ENCODE assay signal across 20 cellular contexts in genomic region chr16:65116818-65117430, GRCh38. TPM values are rescaled to one million over a fixed set of nuclear protein-coding genes. Genes with fewer than 3 reads are reported as not detected.
DNase-seq lines count a peak whose midpoint lies in the region; ATAC-seq and TF ChIP-seq lines count a peak whose summit lies in the region.
"Had no signal": no experiment of that assay in that cellular context is flagged by ENCODE, and none has a peak within 500 bp of the region (broad histone marks: within the 10 kb centered on the region; RNA-seq: fewer than 3 reads in every experiment).

No MANE protein-coding gene starts in this region.

- peaks cover 38% of the 10 kb centered on the region for H3K4me1 ChIP-seq in skeletal muscle satellite cell (ENCODE audit: control insufficient read depth, insufficient read depth, low read length)

- H3K27ac Mint-ChIP-seq in HFFc6, result peak overlapping the region; percentile 67
- H3K27ac Mint-ChIP-seq: activated CD4-positive, alpha-beta T cell treated with anti-CD3 and anti-CD28 coated beads, Interleukin-2, amount 10 ng/mL, durations not matched to agents 24 days and 14 days; stimulated activated memory B cell treated with anti-CD40 and anti-IgM and Interleukin-4, amounts not matched to agents 10 μg/mL and 1 μg/mL and 100 μg/mL, for 72 hours had no signal

- H3K4me3 ChIP-seq in skeletal muscle satellite cell (ENCODE audit: low read length), result no peak overlapping the region
- H3K4me3 ChIP-seq: right atrium auricular region had no signal

- H3K27me3 ChIP-seq in skeletal muscle satellite cell (ENCODE audit: control insufficient read depth, insufficient read depth, low read length), result no peaks in the 10 kb centered on the region
- H3K27me3 ChIP-seq: right atrium auricular region had no signal

- no peak for ATAC-seq in GM18498 (IDR thresholded peaks at IDR 0.05; ENCODE audit: unreplicated experiment)
- ATAC-seq: stimulated activated memory B cell treated with anti-CD40 and anti-IgM and Interleukin-4, amounts not matched to agents 10 μg/mL and 1 μg/mL and 100 μg/mL, for 72 hours had no signal

- H3K4me2 ChIP-seq in skeletal muscle satellite cell (ENCODE audit: low read length), result peak overlapping the region; percentile 94

- H3K4me1 Mint-ChIP-seq in HFFc6 (ENCODE audit: low read depth), result peaks cover 74% of the 10 kb centered on the region
- H3K4me1 Mint-ChIP-seq: activated CD4-positive, alpha-beta T cell treated with anti-CD3 and anti-CD28 coated beads, Interleukin-2, amount 10 ng/mL, durations not matched to agents 24 days and 14 days; stimulated activated memory B cell treated with anti-CD40 and anti-IgM and Interleukin-4, amounts not matched to agents 10 μg/mL and 1 μg/mL and 100 μg/mL, for 72 hours had no signal

- no peaks in the 10 kb centered on the region for H3K9me3 Mint-ChIP-seq in HFFc6
- H3K9me3 Mint-ChIP-seq: activated CD4-positive, alpha-beta T cell treated with anti-CD3 and anti-CD28 coated beads, Interleukin-2, amount 10 ng/mL, durations not matched to agents 24 days and 14 days; stimulated activated memory B cell treated with anti-CD40 and anti-IgM and Interleukin-4, amounts not matched to agents 10 μg/mL and 1 μg/mL and 100 μg/mL, for 72 hours had no signal

- no peaks in the 10 kb centered on the region for H3K9me3 ChIP-seq in skeletal muscle satellite cell (replicated peaks; ENCODE audit: low read length)
- H3K9me3 ChIP-seq: neutrophil, right atrium auricular region, thoracic aorta had no signal

- intact Hi-C loops in head of caudate nucleus (cut with DNase I), result loop anchor here (5.0 kb wide), 1 partner anchor 45 kb away; no protein-coding TSS in a partner anchor

- H3K36me3 Mint-ChIP-seq in HFFc6 (ENCODE audit: low read depth), result peaks cover 58% of the 10 kb centered on the region
- H3K36me3 Mint-ChIP-seq: stimulated activated memory B cell treated with anti-CD40 and anti-IgM and Interleukin-4, amounts not matched to agents 10 μg/mL and 1 μg/mL and 100 μg/mL, for 72 hours had no signal

- TF ChIP-seq CTCF in HFFc6 (IDR thresholded peaks at IDR 0.05), result no peak

- H3K27ac ChIP-seq in caudate nucleus (ENCODE audit: low read depth, low read length), result peak overlapping the region; percentile 86
- H3K27ac ChIP-seq: neutrophil, thoracic aorta had no signal

- peaks cover 3% of the 10 kb centered on the region for H3K27me3 Mint-ChIP-seq in HFFc6 (ENCODE audit: insufficient read depth)

- no peak for DNase-seq in HFFc6
- DNase-seq in caudate nucleus (lab: John Stamatoyannopoulos, UW), result peak in 1 of 61 donors; percentile 14
- DNase-seq in kidney glomerular epithelial cell (lab: John Stamatoyannopoulos, UW), result peak; percentile 7
- no peak for DNase-seq in NK-92 treated with Interleukin-12 subunit alpha and Interleukin-12 subunit beta, amount 100 ng/mL, for 24 hours (lab: John Stamatoyannopoulos, UW)
- no peak for DNase-seq in HUDEP-2 (lab: John Stamatoyannopoulos, UW; ENCODE audit: unreplicated experiment in 76 of 76)
- DNase-seq in head of caudate nucleus, result no peak
- DNase-seq: activated CD4-positive, alpha-beta T cell treated with anti-CD3 and anti-CD28 coated beads, Interleukin-2, amount 10 ng/mL, durations not matched to agents 24 days and 14 days; activated gamma-delta T cell; AML-193; amniotic stem cell; cortex of kidney; NCI-H2107; NCI-H510A treated with DMSO at 0.1 percent for 48 hours had no signal

- H3K4me3 Mint-ChIP-seq in HFFc6, result peak overlapping the region; percentile 96
- H3K4me3 Mint-ChIP-seq: activated CD4-positive, alpha-beta T cell treated with anti-CD3 and anti-CD28 coated beads, Interleukin-2, amount 10 ng/mL, durations not matched to agents 24 days and 14 days; stimulated activated memory B cell treated with anti-CD40 and anti-IgM and Interleukin-4, amounts not matched to agents 10 μg/mL and 1 μg/mL and 100 μg/mL, for 72 hours had no signal

- H3K9ac ChIP-seq in skeletal muscle satellite cell (ENCODE audit: low read depth, low read length), result peak overlapping the region; percentile 28

- H3K36me3 ChIP-seq in skeletal muscle satellite cell (ENCODE audit: insufficient read depth, low read length), result peaks cover 11% of the 10 kb centered on the region
- H3K36me3 ChIP-seq: neutrophil, right atrium auricular region, thoracic aorta had no signal

RNA-seq across cellular contexts. Expression of gene CDH11, which starts 4.9 kb away (rescaled TPM):
- 100 to 1,000 TPM; 507 to 539 (median 527) TPM for total RNA-seq in HFFc6 (2021; fragmentation: NEBNext Ultra II Directional; extraction: Animal tissue kit (Norgen Biotek cat#: 25700))
- total RNA-seq in skeletal muscle satellite cell (2012; rRNA removed), result 11.4 and 16.8 TPM in 2 replicates
- total RNA-seq: activated CD4-positive, alpha-beta T cell treated with anti-CD3 and anti-CD28 coated beads, Interleukin-2, amount 10 ng/mL, durations not matched to agents 24 days and 14 days; T-helper 1 cell treated with Interleukin-12 subunit alpha and Interleukin-12 subunit beta and Interleukin-4 antibody, amounts not matched to agents 30 ng/mL and 1 ng/mL, for 36 hours had no signal
